In the genomic region with DNA sequence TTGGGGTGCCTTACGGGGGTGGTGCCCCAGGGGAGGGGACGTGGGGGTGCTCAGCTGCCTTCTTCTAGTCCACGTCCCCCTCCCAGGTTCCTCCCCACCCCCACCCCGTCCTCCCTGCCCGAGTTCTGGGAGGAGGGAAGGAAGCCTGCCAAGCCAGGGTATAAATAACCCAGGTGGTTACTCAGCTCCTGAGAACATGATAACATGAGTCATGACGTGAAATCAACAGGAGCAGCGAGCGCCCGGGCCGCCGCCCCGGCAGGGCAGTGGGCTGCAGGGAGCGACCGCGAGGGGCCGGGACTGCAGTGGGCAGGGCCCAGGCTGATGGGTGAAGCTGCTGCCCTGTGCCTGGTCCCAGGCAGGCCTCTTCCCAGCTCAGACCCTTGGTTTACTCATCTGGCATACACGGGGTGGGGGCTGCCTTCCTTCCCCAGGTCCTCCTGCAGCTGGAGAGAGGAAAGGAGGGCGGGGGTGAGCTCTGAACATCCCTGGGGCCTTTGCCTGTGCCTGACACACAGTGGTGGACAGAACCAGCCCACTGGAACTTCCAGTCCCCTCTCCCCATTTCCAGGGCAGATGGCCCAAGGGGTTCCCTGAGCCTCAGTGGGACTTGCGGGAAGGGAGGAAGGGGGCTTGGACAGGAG, we compare ENCODE assay signal across 9 cellular contexts. TPM values are rescaled to one million over a fixed set of nuclear protein-coding genes. Genes with fewer than 3 reads are reported as not detected.
DNase-seq lines count a peak whose midpoint lies in the region; ATAC-seq, FAIRE-seq and TF ChIP-seq lines count a peak whose summit lies in the region.
"Had no signal": no experiment of that assay in that cellular context is flagged by ENCODE, and none has a peak within 500 bp of the region (broad histone marks: within the 10 kb centered on the region; RNA-seq: fewer than 3 reads in every experiment).

No MANE protein-coding gene starts in this region.

- H3K9me3 ChIP-seq in A549 = no peaks in the 10 kb centered on the region

- CTCF ChIA-PET in A549 (lab: Yijun Ruan, JAX) = interaction anchor here (0.8 to 2.9 kb wide), 11 partner anchors 9 to 274 kb away, joined by 3 to 16 read pairs (median 3); partner anchors contain the start of gene PDGFB

- DNase-seq in A549 (ENCODE audit: low read depth in 1 of 2, low spot score in 1 of 2) (peak; percentile 81 to 86), GM12892 (ENCODE audit: insufficient read length) (no peak), SHP77 treated with DMSO at 0.1 percent for 48 hours (lab: John Stamatoyannopoulos, UW) (peak; percentile 14), dermis blood vessel endothelial cell (peak; percentile 87), mesothelial cell of epicardium (ENCODE audit: low spot score in 2 of 2, unreplicated experiment in 2 of 2) (peak in 1 of 2 experiments; percentile 64), NCI-H187 treated with DMSO at 0.1 percent for 48 hours (lab: John Stamatoyannopoulos, UW) (no peak), foreskin melanocyte (no peak)

- TF ChIP-seq CTCF in A549 (IDR thresholded peaks at IDR 0.05) (no peak), mesothelial cell of epicardium (IDR thresholded peaks at IDR 0.05; ENCODE audit: unreplicated experiment) (no peak)

- H3K27me3 Mint-ChIP-seq in mesothelial cell of epicardium (ENCODE audit: low read depth) = no peaks in the 10 kb centered on the region

- peaks cover 41% of the 10 kb centered on the region for H3K4me1 ChIP-seq in A549

- H3K27ac Mint-ChIP-seq in mesothelial cell of epicardium = peak overlapping the region; percentile 6

- FAIRE-seq in A549 (lab: Jason Lieb, UNC) (no peak), GM12892 (lab: Jason Lieb, UNC) (peak; percentile 53)
- FAIRE-seq: colon had no signal

- no peaks in the 10 kb centered on the region for H3K9me3 Mint-ChIP-seq in mesothelial cell of epicardium

- TF ChIP-seq EP300 in A549 (IDR thresholded peaks at IDR 0.05) = 0 out of 5 replicates have a peak, but pooled peaks of 1 of the 2 experiments have one; percentile 35

- peak overlapping the region; percentile 31; the same call in 2 of the 3 replicates for H3K4me3 ChIP-seq in A549

- POLR2A ChIA-PET in A549 (lab: Yijun Ruan, JAX) = interaction anchor here (0.6 to 1.7 kb wide), 6 partner anchors 8 to 64 kb away, joined by 3 to 8 read pairs (median 4); partner anchors contain the start of gene PDGFB

- H3K4me2 ChIP-seq in A549 = peak overlapping the region; percentile 96

- no peak for TF ChIP-seq RAD21 in A549 (conservative IDR thresholded peaks at IDR 0.05 in 1 of 2, IDR thresholded peaks at IDR 0.05 in 1 of 2)

- ATAC-seq in A549 = peak; percentile 84 to 87
- ATAC-seq in GM18502 (IDR thresholded peaks at IDR 0.05; ENCODE audit: poor library complexity, unreplicated experiment) = no peak

- TF ChIP-seq POLR2A in A549 (IDR thresholded peaks at IDR 0.05; ENCODE audit: low read length) = no peak
- no peak for TF ChIP-seq POLR2A in GM12892 (IDR thresholded peaks at IDR 0.05; ENCODE audit: low read depth, low read length)

- H3K27ac ChIP-seq in A549 = peak overlapping the region; percentile 78 to 91

- peaks cover 28% of the 10 kb centered on the region for H3K4me1 Mint-ChIP-seq in mesothelial cell of epicardium

- H3K4me3 Mint-ChIP-seq in mesothelial cell of epicardium = no peak overlapping the region

- WGBS in A549 (ENCODE audit: missing lambda C conversion rate) = no CpG with 5 or more reads among the region's 19 CpGs

- no peaks in the 10 kb centered on the region for H3K36me3 Mint-ChIP-seq in mesothelial cell of epicardium

TF ChIP-seq in A549, 52 proteins besides CTCF, POLR2A, EP300 and RAD21:
- TF ChIP-seq KDM5A (IDR thresholded peaks at IDR 0.05) (no peak), ZSCAN20 (CRISPR knock-in tag; IDR thresholded peaks at IDR 0.05) (no peak), SREBF2 (IDR thresholded peaks at IDR 0.05) (no peak), HOXB5 (CRISPR knock-in tag; IDR thresholded peaks at IDR 0.05) (no peak), GATA3 (IDR thresholded peaks at IDR 0.05; ENCODE audit: borderline replicate concordance) (no peak), SMC3 (IDR thresholded peaks at IDR 0.05) (no peak), ZC3H11A (IDR thresholded peaks at IDR 0.05) (no peak), RFX5 (IDR thresholded peaks at IDR 0.05) (no peak), BHLHE40 (IDR thresholded peaks at IDR 0.05; ENCODE audit: low read depth, low read length) (no peak), EHF (CRISPR knock-in tag; IDR thresholded peaks at IDR 0.05) (no peak), ZNF302 (CRISPR knock-in tag; IDR thresholded peaks at IDR 0.05) (no peak), RCOR1 (IDR thresholded peaks at IDR 0.05; ENCODE audit: low read depth, low read length) (no peak), CHD2 (IDR thresholded peaks at IDR 0.05; ENCODE audit: low read length, partially characterized antibody) (no peak), MAX (IDR thresholded peaks at IDR 0.05) (0 out of 2 replicates have a peak, but pooled peaks have one; percentile 44), HOXA7 (CRISPR knock-in tag; IDR thresholded peaks at IDR 0.05) (no peak), RNF2 (IDR thresholded peaks at IDR 0.05; ENCODE audit: borderline replicate concordance, low read depth) (no peak), TFCP2L1 (CRISPR knock-in tag; IDR thresholded peaks at IDR 0.05) (no peak), EHMT2 (IDR thresholded peaks at IDR 0.05; ENCODE audit: low read depth) (no peak), JUNB (IDR thresholded peaks at IDR 0.05) (peak; percentile 54), JUN (IDR thresholded peaks at IDR 0.05) (peak in 1 of 2 experiments; percentile 46; a peak in 1 of 5 replicates), NFE2L2 (conservative IDR thresholded peaks at IDR 0.05; ENCODE audit: low read length) (no peak), HOXB13 (CRISPR knock-in tag; IDR thresholded peaks at IDR 0.05; ENCODE audit: low read depth) (no peak), FOSL2 (IDR thresholded peaks at IDR 0.05) (peak; percentile 41; the same call in 1 of the 2 replicates), FOSL2 (CRISPR knock-in tag; IDR thresholded peaks at IDR 0.05) (peak; percentile 86)
- TF ChIP-seq, protein P1, sequence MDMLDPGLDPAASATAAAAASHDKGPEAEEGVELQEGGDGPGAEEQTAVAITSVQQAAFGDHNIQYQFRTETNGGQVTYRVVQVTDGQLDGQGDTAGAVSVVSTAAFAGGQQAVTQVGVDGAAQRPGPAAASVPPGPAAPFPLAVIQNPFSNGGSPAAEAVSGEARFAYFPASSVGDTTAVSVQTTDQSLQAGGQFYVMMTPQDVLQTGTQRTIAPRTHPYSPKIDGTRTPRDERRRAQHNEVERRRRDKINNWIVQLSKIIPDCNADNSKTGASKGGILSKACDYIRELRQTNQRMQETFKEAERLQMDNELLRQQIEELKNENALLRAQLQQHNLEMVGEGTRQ (IDR thresholded peaks at IDR 0.05) = no peak
- TF ChIP-seq, protein P2, sequence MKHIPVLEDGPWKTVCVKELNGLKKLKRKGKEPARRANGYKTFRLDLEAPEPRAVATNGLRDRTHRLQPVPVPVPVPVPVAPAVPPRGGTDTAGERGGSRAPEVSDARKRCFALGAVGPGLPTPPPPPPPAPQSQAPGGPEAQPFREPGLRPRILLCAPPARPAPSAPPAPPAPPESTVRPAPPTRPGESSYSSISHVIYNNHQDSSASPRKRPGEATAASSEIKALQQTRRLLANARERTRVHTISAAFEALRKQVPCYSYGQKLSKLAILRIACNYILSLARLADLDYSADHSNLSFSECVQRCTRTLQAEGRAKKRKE (CRISPR knock-in tag; IDR thresholded peaks at IDR 0.05; ENCODE audit: low read depth) = no peak

RNA-seq across cellular contexts. Expression of gene PDGFB, which starts 8.8 kb away (rescaled TPM):
- polyA plus RNA-seq in A549 (2011; rRNA removed) (4.0 and 4.5 TPM in 2 replicates), A549 (2017; fragmentation: RNase III; extraction: RNeasy Plus Mini Kit Qiagen cat#74134 plus additional on column Dnase treatment) (2.1 to 3.3 TPM (median 3.0 TPM) in 3 replicates)
- polyA plus RNA-seq in A549 (2012; cell fraction: cytosol; rRNA removed) = 4.0 and 5.2 TPM in 2 replicates
- polyA plus RNA-seq in A549 (2012; cell fraction: nucleus; rRNA removed) = 7.2 and 9.2 TPM in 2 replicates
- 3.2 and 4.7 TPM in 2 replicates for polyA minus RNA-seq in A549 (2011; rRNA and poly(A)+ RNA removed)
- 0.64 TPM for polyA plus RNA-seq in GM12892 (2012; ENCODE audit: missing spikeins)
- total RNA-seq in dermis blood vessel endothelial cell (75.7 and 80.1 TPM in 2 replicates), mesothelial cell of epicardium (14.2 to 15.2 TPM (median 14.7 TPM) in 3 replicates)

Comparison
In these comparisons a context has a peak if more than half of its experiments do, and no peak if none do; other contexts are left out.
1. DNase-seq: peak in A549 (2 of 2), SHP77 treated with DMSO at 0.1 percent for 48 hours (single experiment) and dermis blood vessel endothelial cell (single experiment); none in GM12892 (single experiment), NCI-H187 treated with DMSO at 0.1 percent for 48 hours (single experiment) and foreskin melanocyte (single experiment).